In genomic region chr3:64058592-64058991, GRCh38 we compare ENCODE assay signal across 3 cellular contexts.
TF ChIP-seq lines count a peak whose summit lies in the region.

No MANE protein-coding gene starts in this region.

TF ChIP-seq in liver, 16 proteins besides CTCF, POLR2A, EP300 and RAD21:
- no peak for TF ChIP-seq TAF1 (conservative IDR thresholded peaks at IDR 0.05)
- TF ChIP-seq NR2F2 (IDR thresholded peaks at IDR 0.05), result peak; percentile 29

TF ChIP-seq in HepG2, 621 proteins besides CTCF, POLR2A, EP300 and RAD21:
- no peak for TF ChIP-seq ZNF616 (CRISPR knock-in tag; IDR thresholded peaks at IDR 0.05; ENCODE audit: low read depth)
- TF ChIP-seq ELF3 (CRISPR knock-in tag; IDR thresholded peaks at IDR 0.05), result no peak
- no peak for TF ChIP-seq ZSCAN21 (CRISPR knock-in tag; IDR thresholded peaks at IDR 0.05; ENCODE audit: borderline replicate concordance)
- TF ChIP-seq ZBTB26 (CRISPR knock-in tag; IDR thresholded peaks at IDR 0.05; ENCODE audit: borderline replicate concordance), result no peak
- TF ChIP-seq ARNT (IDR thresholded peaks at IDR 0.05), result no peak
- TF ChIP-seq ZNF615 (CRISPR knock-in tag; IDR thresholded peaks at IDR 0.05; ENCODE audit: borderline replicate concordance), result no peak
- TF ChIP-seq HNRNPUL1 (IDR thresholded peaks at IDR 0.05; ENCODE audit: low read depth, low read length), result no peak
- no peak for TF ChIP-seq POGZ (CRISPR knock-in tag; IDR thresholded peaks at IDR 0.05)
- TF ChIP-seq FOXK1 (CRISPR knock-in tag; IDR thresholded peaks at IDR 0.05; ENCODE audit: borderline replicate concordance, low read depth), result no peak
- TF ChIP-seq ZNF160 (CRISPR knock-in tag; IDR thresholded peaks at IDR 0.05), result no peak
- no peak for TF ChIP-seq ZNF629 (CRISPR knock-in tag; conservative IDR thresholded peaks at IDR 0.05)
- TF ChIP-seq MEIS1 (CRISPR knock-in tag; IDR thresholded peaks at IDR 0.05; ENCODE audit: borderline replicate concordance), result no peak
- no peak for TF ChIP-seq ZNF124 (CRISPR knock-in tag; IDR thresholded peaks at IDR 0.05)
- TF ChIP-seq ZNF816 (CRISPR knock-in tag; IDR thresholded peaks at IDR 0.05; ENCODE audit: borderline replicate concordance), result no peak
- TF ChIP-seq ZSCAN9 (CRISPR knock-in tag; IDR thresholded peaks at IDR 0.05; ENCODE audit: borderline replicate concordance), result no peak
- no peak for TF ChIP-seq ZNF703 (CRISPR knock-in tag; IDR thresholded peaks at IDR 0.05; ENCODE audit: borderline replicate concordance)
- no peak for TF ChIP-seq POLR2G (IDR thresholded peaks at IDR 0.05; ENCODE audit: low read depth, low read length)

TF ChIP-seq in K562, 482 proteins besides CTCF, POLR2A, EP300 and RAD21:
- TF ChIP-seq ZBTB11 (CRISPR knock-in tag; IDR thresholded peaks at IDR 0.05) (peak in 1 of 3 experiments; percentile 43; a peak in 1 of 6 replicates), PBX2 (CRISPR knock-in tag; IDR thresholded peaks at IDR 0.05; ENCODE audit: low read depth) (no peak), PBX2 (tag; conservative IDR thresholded peaks at IDR 0.05; ENCODE audit: low read depth) (0 out of 2 replicates have a peak, but pooled peaks have one; percentile 26), ZBTB9 (CRISPR knock-in tag; IDR thresholded peaks at IDR 0.05) (no peak)
